In genomic region chr14:50542941-50543418, GRCh38 we compare ENCODE assay signal across 8 cellular contexts. TPM values are rescaled to one million over a fixed set of nuclear protein-coding genes. Genes with fewer than 3 reads are reported as not detected.
DNase-seq lines count a peak whose midpoint lies in the region; ATAC-seq, FAIRE-seq and TF ChIP-seq lines count a peak whose summit lies in the region.

No MANE protein-coding gene starts in this region.

- no peak overlapping the region for H3K4me3 Mint-ChIP-seq in activated naive CD4-positive, alpha-beta T cell treated with anti-CD3 and anti-CD28 coated beads, Interleukin-2, amount 10 ng/mL, durations not matched to agents 7 days and 5 days

- H3K36me3 Mint-ChIP-seq in activated naive CD4-positive, alpha-beta T cell treated with anti-CD3 and anti-CD28 coated beads, Interleukin-2, amount 10 ng/mL, durations not matched to agents 7 days and 5 days = peaks cover 3% of the 10 kb centered on the region

- FAIRE-seq in GM12891 (lab: Jason Lieb, UNC) = peak; percentile 92

- intact Hi-C loops in left ventricle myocardium superior (cut with micrococcal nuclease) = no loop called here

- CTCF ChIA-PET in activated naive CD4-positive, alpha-beta T cell treated with anti-CD3 and anti-CD28 coated beads, Interleukin-2, amount 10 ng/mL, durations not matched to agents 7 days and 5 days (lab: Charles Lee) = interaction anchor here (0.7 to 1.9 kb wide), 11 partner anchors 49 to 322 kb away, joined by 3 to 24 read pairs (median 3); no protein-coding TSS in a partner anchor

- TF ChIP-seq CTCF in AG09319 (IDR thresholded peaks at IDR 0.05; ENCODE audit: low read depth, low read length) = peak; percentile 52

- H3K27me3 Mint-ChIP-seq in activated naive CD4-positive, alpha-beta T cell treated with anti-CD3 and anti-CD28 coated beads, Interleukin-2, amount 10 ng/mL, durations not matched to agents 7 days and 5 days = peaks cover 12% of the 10 kb centered on the region

- no peak for DNase-seq in AG09319 (ENCODE audit: extremely low read depth, low read depth)
- DNase-seq in GM12891 (ENCODE audit: insufficient read length, low spot score) = no peak
- DNase-seq in NCI-H524 treated with DMSO at 0.1 percent for 48 hours (lab: John Stamatoyannopoulos, UW) = peak; percentile 66
- peak; percentile 60 for DNase-seq in activated naive CD4-positive, alpha-beta T cell treated with anti-CD3 and anti-CD28 coated beads, Interleukin-2, amount 10 ng/mL, durations not matched to agents 7 days and 5 days
- no peak for DNase-seq in left ventricle myocardium superior
- peak; percentile 16 for DNase-seq in stimulated activated CD4-positive, alpha-beta T cell treated with anti-CD3 and anti-CD28 coated beads, Interleukin-2, amount 100 ng/mL, for 4 hours (ENCODE audit: low read depth)

- H3K27ac Mint-ChIP-seq in activated naive CD4-positive, alpha-beta T cell treated with anti-CD3 and anti-CD28 coated beads, Interleukin-2, amount 10 ng/mL, durations not matched to agents 7 days and 5 days = no peak overlapping the region

- H3K4me1 Mint-ChIP-seq in activated naive CD4-positive, alpha-beta T cell treated with anti-CD3 and anti-CD28 coated beads, Interleukin-2, amount 10 ng/mL, durations not matched to agents 7 days and 5 days = peaks cover 13% of the 10 kb centered on the region

- no peaks in the 10 kb centered on the region for H3K9me3 Mint-ChIP-seq in activated naive CD4-positive, alpha-beta T cell treated with anti-CD3 and anti-CD28 coated beads, Interleukin-2, amount 10 ng/mL, durations not matched to agents 7 days and 5 days

- ATAC-seq in HG03432 (IDR thresholded peaks at IDR 0.05; ENCODE audit: unreplicated experiment) (peak; percentile 75), left ventricle myocardium superior (peak; percentile 49), GM19463 (IDR thresholded peaks at IDR 0.05; ENCODE audit: unreplicated experiment) (no peak)

- TF ChIP-seq POLR2A in GM12891 (IDR thresholded peaks at IDR 0.05; ENCODE audit: low read depth, low read length) = no peak

TF ChIP-seq in GM12891, 5 proteins besides CTCF, POLR2A, EP300 and RAD21:
- TF ChIP-seq POU2F2 (IDR thresholded peaks at IDR 0.05; ENCODE audit: low read depth, low read length) (no peak), PAX5 (IDR thresholded peaks at IDR 0.05; ENCODE audit: insufficient read depth, low read length, severe bottlenecking) (no peak), SPI1 (IDR thresholded peaks at IDR 0.05; ENCODE audit: low read depth, low read length) (no peak), TAF1 (IDR thresholded peaks at IDR 0.05; ENCODE audit: low read depth, low read length) (no peak), POLR2AphosphoS5 (IDR thresholded peaks at IDR 0.05; ENCODE audit: low read depth, low read length) (no peak)

RNA-seq across cellular contexts. Expression of gene MAP4K5, which starts 10.6 kb away (rescaled TPM):
- 7.8 TPM for polyA plus RNA-seq in GM12891 (2012; ENCODE audit: low read depth, missing spikeins)
- 16.3 TPM for total RNA-seq in left ventricle myocardium superior

RNA-seq across cellular contexts. Expression of gene ATL1, which starts 17.0 kb away (rescaled TPM):
- polyA plus RNA-seq in GM12891 (2012; ENCODE audit: low read depth, missing spikeins) = 0.37 TPM
- 1.0 TPM for total RNA-seq in left ventricle myocardium superior

Comparison
In these comparisons a context has a peak if more than half of its experiments do, and no peak if none do; other contexts are left out.
1. DNase-seq: peak in NCI-H524 treated with DMSO at 0.1 percent for 48 hours (single experiment), activated naive CD4-positive, alpha-beta T cell treated with anti-CD3 and anti-CD28 coated beads, Interleukin-2, amount 10 ng/mL, durations not matched to agents 7 days and 5 days (single experiment) and stimulated activated CD4-positive, alpha-beta T cell treated with anti-CD3 and anti-CD28 coated beads, Interleukin-2, amount 100 ng/mL, for 4 hours (single experiment); none in AG09319 (single experiment), GM12891 (single experiment) and left ventricle myocardium superior (single experiment).